8 cellular contexts compared by ENCODE assay signal in the genomic region with DNA sequence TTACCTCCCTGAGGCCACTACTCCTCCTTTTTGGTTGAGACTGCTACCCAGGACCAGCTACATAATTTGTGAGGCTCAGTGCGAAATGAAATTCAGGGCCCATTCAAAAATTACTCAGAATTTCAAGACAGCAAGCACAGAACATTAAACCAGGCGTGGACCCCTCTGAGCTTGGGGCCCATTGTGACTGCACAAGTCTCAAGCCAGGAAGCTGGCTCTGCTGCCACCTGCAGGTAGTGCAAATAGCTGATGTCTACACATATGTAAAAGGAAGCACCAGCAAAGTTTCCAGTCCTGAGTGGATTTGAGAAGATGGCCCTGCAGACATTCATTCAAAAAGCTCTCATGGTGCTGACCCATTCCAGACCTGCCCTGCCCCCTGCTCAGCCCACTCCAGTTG.
DNase-seq lines count a peak whose midpoint lies in the region; ATAC-seq and TF ChIP-seq lines count a peak whose summit lies in the region.

No MANE protein-coding gene starts in this region.

- H3K9me3 ChIP-seq in DND-41 (ENCODE audit: insufficient read depth, low read length, severe bottlenecking): no peaks in the 10 kb centered on the region
- H3K9me3 ChIP-seq in mucosa of descending colon: no peaks in the 10 kb centered on the region

- no peak overlapping the region for H3K4me2 ChIP-seq in DND-41 (ENCODE audit: insufficient read depth, low read length)

- H3K27me3 ChIP-seq in DND-41 (ENCODE audit: insufficient read depth, low read length, poor library complexity): no peaks in the 10 kb centered on the region

- H3K4me1 ChIP-seq in DND-41 (ENCODE audit: insufficient read depth, low read length): no peaks in the 10 kb centered on the region
- no peaks in the 10 kb centered on the region for H3K4me1 ChIP-seq in mucosa of descending colon (ENCODE audit: low read depth)

- H3K79me2 ChIP-seq in DND-41 (ENCODE audit: insufficient read depth, low read length): no peaks in the 10 kb centered on the region

- no peak overlapping the region for H3K4me3 ChIP-seq in DND-41 (ENCODE audit: low read depth in 1 of 2, low read length in 2 of 2)
- no peak overlapping the region for H3K4me3 ChIP-seq in mucosa of descending colon

- no peak overlapping the region for H2AFZ ChIP-seq in DND-41 (ENCODE audit: low read depth, low read length)

- no peaks in the 10 kb centered on the region for H3K36me3 ChIP-seq in DND-41 (ENCODE audit: insufficient read depth, low read length)
- H3K36me3 ChIP-seq in mucosa of descending colon (ENCODE audit: low read depth): no peaks in the 10 kb centered on the region

- DNase-seq in DND-41 (peak; percentile 29), NAMALWA (ENCODE audit: low spot score) (peak; percentile 74), T47D (ENCODE audit: low read depth in 1 of 2, low spot score in 1 of 2) (peak; percentile 5 to 57), mucosa of descending colon (peak in 2 of 3 donors; percentile 74 to 86), NCI-H2171 (lab: John Stamatoyannopoulos, UW) (no peak), GOT3 (lab: John Stamatoyannopoulos, UW) (no peak)

- TF ChIP-seq CTCF in DND-41 (IDR thresholded peaks at IDR 0.05; ENCODE audit: borderline replicate concordance, extremely low read depth, low read length, poor library complexity, severe bottlenecking): peak; percentile 51
- peak; percentile 61 for TF ChIP-seq CTCF in mucosa of descending colon (IDR thresholded peaks at IDR 0.05)

- no peak overlapping the region for H3K9ac ChIP-seq in DND-41 (ENCODE audit: low read depth, low read length)

- intact Hi-C loops in mucosa of descending colon (cut with DNase I, micrococcal nuclease): no loop called here

- no peak overlapping the region for H3K27ac ChIP-seq in DND-41 (ENCODE audit: low read length)

- no peaks in the 10 kb centered on the region for H4K20me1 ChIP-seq in DND-41 (ENCODE audit: insufficient read depth, low read length)

- ATAC-seq in DND-41 (ENCODE audit: insufficient read depth, low read depth) (peak; percentile 65; the same call in 2 of the 3 replicates), GM19468 (IDR thresholded peaks at IDR 0.05; ENCODE audit: extremely low read depth, unreplicated experiment) (peak; percentile 58), mucosa of descending colon (peak; percentile 75), GM21528 (IDR thresholded peaks at IDR 0.05; ENCODE audit: low FRiP score, unreplicated experiment) (no peak)

- in situ Hi-C loops in T47D (cut with HindIII; ENCODE audit: low pct_unique_long_range_greater_than_20kb, low sequenced_read_pairs): no loop called here

Comparison
In these comparisons a context has a peak if more than half of its experiments do, and no peak if none do; other contexts are left out.
1. DNase-seq: peak in DND-41 (single experiment), NAMALWA (single experiment), T47D (2 of 2) and mucosa of descending colon (2 of 3); none in NCI-H2171 (single experiment) and GOT3 (single experiment).